Comparison of ENCODE assay signal across 6 cellular contexts in the genomic region with DNA sequence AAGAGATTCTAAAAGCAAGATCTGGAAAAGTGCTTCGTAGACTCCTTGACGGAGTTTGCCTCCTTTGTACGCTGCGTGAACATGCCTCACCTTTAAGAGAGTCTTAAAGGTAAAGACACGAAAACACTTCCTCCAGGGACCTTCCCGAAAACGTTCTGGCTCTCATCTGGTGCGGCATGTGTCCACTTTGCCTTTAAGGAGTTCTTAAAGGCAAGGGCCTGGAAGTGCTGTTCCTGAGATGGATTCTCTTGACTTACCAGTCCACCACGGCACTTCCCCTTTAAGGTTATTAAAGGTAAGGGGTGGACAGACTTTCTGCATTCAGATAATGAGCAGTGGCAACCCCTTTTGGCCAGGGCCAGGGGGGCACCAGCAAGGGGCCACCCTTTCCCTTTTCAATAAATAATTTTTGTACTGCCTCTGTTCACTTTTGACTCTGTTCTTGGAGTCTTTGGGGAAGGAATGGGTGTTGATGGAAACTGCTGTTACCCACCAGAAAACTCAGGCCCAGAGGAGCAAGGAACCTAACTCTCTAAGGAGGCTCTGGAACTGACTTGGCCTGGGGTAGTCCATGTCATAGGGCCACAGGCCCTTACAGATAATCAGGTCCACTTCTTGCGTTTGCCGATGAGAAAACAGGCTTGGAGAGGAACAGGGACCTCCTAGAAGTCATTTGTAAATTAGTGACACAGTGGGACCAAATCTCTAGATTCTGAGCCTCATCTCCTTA. TPM values are rescaled to one million over a fixed set of nuclear protein-coding genes. Genes with fewer than 3 reads are reported as not detected.
DNase-seq lines count a peak whose midpoint lies in the region; ATAC-seq lines count a peak whose summit lies in the region.

No MANE protein-coding gene starts in this region.

- peaks cover 4% of the 10 kb centered on the region; the same call in 1 of the 2 replicates for H3K4me1 ChIP-seq in iPS DF 6.9 (ENCODE audit: control insufficient read depth, insufficient read depth, low read length)
- H3K4me1 ChIP-seq in thymus (ENCODE audit: control insufficient read depth, insufficient read depth, low read length): peaks cover 21% of the 10 kb centered on the region

- no peak overlapping the region for H3K27ac ChIP-seq in iPS DF 6.9 (ENCODE audit: low read length)
- peak overlapping the region; percentile 79 for H3K27ac ChIP-seq in thymus (ENCODE audit: low read depth)

- peak overlapping the region; percentile 55; the same call in 1 of the 2 replicates for H3K4me3 ChIP-seq in iPS DF 6.9 (ENCODE audit: low read length)
- peak overlapping the region; percentile 50 for H3K4me3 ChIP-seq in thymus (ENCODE audit: low read length)

- DNase-seq in AG08396 (ENCODE audit: low spot score): peak; percentile 73
- peak; percentile 92 for DNase-seq in NCI-H1092 (lab: John Stamatoyannopoulos, UW)
- DNase-seq in activated CD4-positive, alpha-beta T cell treated with anti-CD3 and anti-CD28 coated beads, Interleukin-2, amount 50 U/mL, for 4 hours: peak; percentile 13 to 18
- DNase-seq in iPS DF 6.9 (ENCODE audit: low read depth, low spot score): no peak

- H3K9me3 ChIP-seq in iPS DF 6.9 (ENCODE audit: control insufficient read depth, insufficient read depth, low read length): no peaks in the 10 kb centered on the region
- H3K9me3 ChIP-seq in thymus (ENCODE audit: control insufficient read depth): no peaks in the 10 kb centered on the region

- ATAC-seq in GM21381 (IDR thresholded peaks at IDR 0.05; ENCODE audit: unreplicated experiment): peak; percentile 37

- H3K27me3 ChIP-seq in iPS DF 6.9 (ENCODE audit: control insufficient read depth, insufficient read depth, low read length) (no peaks in the 10 kb centered on the region), thymus (ENCODE audit: control insufficient read depth, insufficient read depth) (peaks cover 3% of the 10 kb centered on the region)

- no CpG with 5 or more reads among the region's 11 CpGs for WGBS in iPS DF 6.9 (ENCODE audit: insufficient coverage, insufficient read length)
- WGBS in thymus: 37% methylated on average over 11 of the region's 11 CpGs

- no peaks in the 10 kb centered on the region for H3K36me3 ChIP-seq in iPS DF 6.9 (ENCODE audit: control insufficient read depth, insufficient read depth, low read length)
- H3K36me3 ChIP-seq in thymus (ENCODE audit: control insufficient read depth, insufficient read depth): no peaks in the 10 kb centered on the region

RNA-seq across cellular contexts. Expression of a gene that starts 4.4 kb away (rescaled TPM):
- polyA plus RNA-seq in thymus: 3.2 TPM

RNA-seq across cellular contexts. Expression of a gene that starts 15.9 kb away (rescaled TPM):
- polyA plus RNA-seq in thymus: 18.6 TPM

RNA-seq across cellular contexts. Expression of a gene that starts 31.5 kb away (rescaled TPM):
- polyA plus RNA-seq in thymus: 41.8 TPM

RNA-seq across cellular contexts. Expression of a gene that starts 41.8 kb away (rescaled TPM):
- polyA plus RNA-seq in thymus: 31.8 TPM

RNA-seq across cellular contexts. Expression of a gene that starts 51.0 kb away (rescaled TPM):
- 69.5 TPM for polyA plus RNA-seq in thymus
